8 cellular contexts compared by ENCODE assay signal in genomic region chr5:109410389-109411174, GRCh38. TPM values are rescaled to one million over a fixed set of nuclear protein-coding genes. Genes with fewer than 3 reads are reported as not detected.
DNase-seq lines count a peak whose midpoint lies in the region; ATAC-seq and TF ChIP-seq lines count a peak whose summit lies in the region.

No MANE protein-coding gene starts in this region.

- TF ChIP-seq CTCF in astrocyte of the cerebellum (IDR thresholded peaks at IDR 0.05; ENCODE audit: low read depth, low read length, missing control alignments), result no peak

- in situ Hi-C loops in astrocyte of the cerebellum (cut with HindIII; ENCODE audit: low sequenced_read_pairs), result no loop called here

- ATAC-seq in GM21390 (IDR thresholded peaks at IDR 0.05; ENCODE audit: unreplicated experiment), result peak; percentile 17

- DNase-seq in COR-L47 (lab: John Stamatoyannopoulos, UW), result peak; percentile 48
- DNase-seq in Jurkat, Clone E6-1 (ENCODE audit: low read depth, low spot score), result no peak
- peak; percentile 66 for DNase-seq in SW480 (ENCODE audit: low spot score)
- DNase-seq in astrocyte of the cerebellum (ENCODE audit: low read depth), result no peak
- peak; percentile 32 for DNase-seq in hepatic stellate cell (ENCODE audit: low spot score)
- peak; percentile 57 for DNase-seq in pulmonary artery endothelial cell (ENCODE audit: low read depth, low spot score)
- no peak for DNase-seq in 8988T

- H3K4me3 ChIP-seq in Jurkat, Clone E6-1 (ENCODE audit: low read length), result peak overlapping the region; percentile 82
- peak overlapping the region; percentile 48 for H3K4me3 ChIP-seq in astrocyte of the cerebellum (ENCODE audit: low read depth, low read length)

RNA-seq across cellular contexts. Expression of gene PJA2, which starts 0.8 kb away (rescaled TPM):
- polyA plus RNA-seq in Jurkat, Clone E6-1 (2012; ENCODE audit: insufficient read depth, insufficient read length), result 38.4 TPM
- 61.7 and 74.8 TPM in 2 replicates for total RNA-seq in pulmonary artery endothelial cell

Comparison
In these comparisons a context has a peak if more than half of its experiments do, and no peak if none do; other contexts are left out.
1. DNase-seq: peak in COR-L47 (single experiment), SW480 (single experiment), hepatic stellate cell (single experiment) and pulmonary artery endothelial cell (single experiment); none in Jurkat, Clone E6-1 (single experiment), astrocyte of the cerebellum (single experiment) and 8988T (single experiment).